18 cellular contexts compared by ENCODE assay signal in the genomic region with DNA sequence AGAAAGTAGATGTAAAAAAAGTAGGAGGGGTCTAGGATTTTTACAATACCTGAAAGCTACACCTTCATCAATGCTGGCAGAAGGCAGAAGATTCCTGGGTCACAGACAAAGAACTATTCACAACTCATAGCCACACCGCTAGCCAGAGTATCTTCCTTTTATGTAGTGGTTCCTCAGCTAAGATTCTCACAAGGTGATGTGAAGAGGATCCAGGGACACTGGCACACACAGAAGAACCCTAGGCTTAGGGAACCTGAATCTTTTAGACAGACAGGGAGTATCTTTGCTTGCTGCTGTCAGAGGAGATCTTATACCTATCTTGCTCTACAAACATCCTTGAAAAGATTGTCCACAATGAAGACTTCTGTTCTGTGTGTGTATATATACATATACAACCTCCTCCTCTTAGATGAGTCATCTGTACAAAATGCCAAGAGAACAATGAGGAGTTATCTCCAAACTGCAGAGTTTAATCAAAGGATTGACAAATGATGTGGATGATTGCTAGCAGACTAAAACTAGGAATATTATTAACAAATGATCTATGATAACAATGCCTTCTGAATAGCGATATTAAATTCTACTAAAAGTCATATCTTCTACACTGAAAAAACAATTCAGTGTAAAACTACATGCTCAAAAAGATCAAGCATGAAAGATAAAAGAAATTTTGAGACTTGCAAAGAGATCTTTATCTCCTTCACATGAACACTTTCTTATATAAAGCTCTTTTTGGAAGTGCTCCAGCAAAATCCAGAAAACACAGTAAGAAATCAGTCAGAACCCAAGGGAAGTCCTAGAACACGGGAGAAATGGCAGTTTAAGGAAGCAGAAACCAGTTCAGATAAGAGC.
A peak's percentile ranks its signal among the peaks of the same experiment; 100 is the strongest.
DNase-seq lines count a peak whose midpoint lies in the region; ATAC-seq lines count a peak whose summit lies in the region.
"Had no signal": no experiment of that assay in that cellular context is flagged by ENCODE, and none has a peak within 500 bp of the region (broad histone marks: within the 10 kb centered on the region; RNA-seq: fewer than 3 reads in every experiment).

No MANE protein-coding gene starts in this region.

- no peaks in the 10 kb centered on the region for H3K36me3 Mint-ChIP-seq in activated naive CD8-positive, alpha-beta T cell treated with anti-CD3 and anti-CD28 coated beads for 36 hours

- ATAC-seq in left colon (peak; percentile 79), HG02852 (IDR thresholded peaks at IDR 0.05; ENCODE audit: unreplicated experiment) (no peak), Right ventricle myocardium superior (ENCODE audit: poor library complexity) (no peak)
- ATAC-seq: left ventricle myocardium superior, sciatic nerve had no signal

- no peaks in the 10 kb centered on the region for H3K27me3 Mint-ChIP-seq in activated naive CD8-positive, alpha-beta T cell treated with anti-CD3 and anti-CD28 coated beads for 36 hours
- H3K27me3 Mint-ChIP-seq: central memory CD8-positive, alpha-beta T cell had no signal

- H3K4me1 Mint-ChIP-seq in activated naive CD8-positive, alpha-beta T cell treated with anti-CD3 and anti-CD28 coated beads for 36 hours, result no peaks in the 10 kb centered on the region
- H3K4me1 Mint-ChIP-seq: central memory CD8-positive, alpha-beta T cell had no signal

- no peak overlapping the region for H3K4me3 Mint-ChIP-seq in activated naive CD8-positive, alpha-beta T cell treated with anti-CD3 and anti-CD28 coated beads for 36 hours
- H3K4me3 Mint-ChIP-seq: central memory CD8-positive, alpha-beta T cell had no signal

- no peaks in the 10 kb centered on the region for H3K9me3 Mint-ChIP-seq in activated naive CD8-positive, alpha-beta T cell treated with anti-CD3 and anti-CD28 coated beads for 36 hours
- H3K9me3 Mint-ChIP-seq: central memory CD8-positive, alpha-beta T cell had no signal

- H3K27ac Mint-ChIP-seq in activated naive CD8-positive, alpha-beta T cell treated with anti-CD3 and anti-CD28 coated beads for 36 hours, result no peak overlapping the region

- intact Hi-C loops in left colon (cut with DNase I, micrococcal nuclease) (no loop called here), Right ventricle myocardium superior (cut with DNase I) (no loop called here)

- peak; percentile 13 for DNase-seq in Daoy (ENCODE audit: low read depth)
- DNase-seq in NCI-H69 (lab: John Stamatoyannopoulos, UW), result peak; percentile 18
- DNase-seq in astrocyte of the hippocampus (ENCODE audit: low read depth, low spot score), result peak; percentile 26
- DNase-seq in left colon, result no peak
- no peak for DNase-seq in activated naive CD8-positive, alpha-beta T cell treated with anti-CD3 and anti-CD28 coated beads for 36 hours
- DNase-seq in DMS114 treated with DMSO at 0.1 percent for 48 hours (lab: John Stamatoyannopoulos, UW; ENCODE audit: unreplicated experiment), result no peak
- no peak for DNase-seq in Right ventricle myocardium superior
- DNase-seq: activated naive CD4-positive, alpha-beta T cell treated with Interleukin-2 at 50 U/mL for 16 hours; GOT3; hippocampal formation; left ventricle myocardium superior; NCI-H2029; stimulated activated naive CD4-positive, alpha-beta T cell treated with Interleukin-2 at 50 U/mL for 16 hours; uterus; WERI-Rb-1 had no signal

Comparison
In these comparisons a context has a peak if more than half of its experiments do, and no peak if none do; other contexts are left out.
1. DNase-seq: peak in Daoy (single experiment), NCI-H69 (single experiment) and astrocyte of the hippocampus (single experiment); none in left colon (0 of 2), activated naive CD8-positive, alpha-beta T cell treated with anti-CD3 and anti-CD28 coated beads for 36 hours (single experiment), DMS114 treated with DMSO at 0.1 percent for 48 hours (single experiment) and Right ventricle myocardium superior (single experiment).